Comparison of ENCODE assay signal across 8 cellular contexts in genomic region chr1:9910425-9911178, GRCh38. TPM values are rescaled to one million over a fixed set of nuclear protein-coding genes. Genes with fewer than 3 reads are reported as not detected.
DNase-seq lines count a peak whose midpoint lies in the region; ATAC-seq, FAIRE-seq and TF ChIP-seq lines count a peak whose summit lies in the region.

No MANE protein-coding gene starts in this region.

- ATAC-seq in GM18909 (IDR thresholded peaks at IDR 0.05; ENCODE audit: poor library complexity, unreplicated experiment) = peak; percentile 94
- peak; percentile 94 for ATAC-seq in HG03159 (IDR thresholded peaks at IDR 0.05; ENCODE audit: unreplicated experiment)

- H3K27me3 ChIP-seq in bronchial epithelial cell (ENCODE audit: control insufficient read depth, insufficient read depth, low read length) = no peaks in the 10 kb centered on the region

- H3K36me3 Mint-ChIP-seq in immature natural killer cell = peaks cover 0 to 2% (median 0%) of the 10 kb centered on the region in 3 donors

- H3K4me3 ChIP-seq in AG04449 (ENCODE audit: low read depth, low read length) (peak overlapping the region; percentile 67), WI38 (ENCODE audit: low read depth, low read length) (peak overlapping the region; percentile 63), bronchial epithelial cell (ENCODE audit: low read depth, low read length) (peak overlapping the region; percentile 53)

- POLR2A ChIA-PET in AG04449 (lab: Yijun Ruan, JAX) = interaction anchor here (0.6 to 1.2 kb wide), 3 partner anchors 22 to 113 kb away, joined by 3 to 5 read pairs (median 3); partner anchors contain the start of genes LZIC and NMNAT1

- H3K4me1 Mint-ChIP-seq in immature natural killer cell = peaks cover 34 to 53% of the 10 kb centered on the region in 2 donors

- H3K4me3 Mint-ChIP-seq in immature natural killer cell = peak overlapping the region; percentile 90 to 94 (median 93)

- TF ChIP-seq CTCF in AG04449 (IDR thresholded peaks at IDR 0.05; ENCODE audit: insufficient read depth, low read length, missing control alignments) (no peak), WI38 (IDR thresholded peaks at IDR 0.05; ENCODE audit: low read depth, low read length) (no peak), bronchial epithelial cell (IDR thresholded peaks at IDR 0.05; ENCODE audit: insufficient read depth, low read length, severe bottlenecking) (no peak)

- H3K36me3 ChIP-seq in bronchial epithelial cell (ENCODE audit: control insufficient read depth, insufficient read depth, low read length) = no peaks in the 10 kb centered on the region

- H3K9me3 Mint-ChIP-seq in immature natural killer cell = no peaks in the 10 kb centered on the region

- DNase-seq in AG04449 (ENCODE audit: low read depth, low spot score) (peak; percentile 89), NCI-H2227 (lab: John Stamatoyannopoulos, UW; ENCODE audit: unreplicated experiment) (peak; percentile 99), bronchial epithelial cell (ENCODE audit: low read depth) (peak; percentile 93), immature natural killer cell (peak; percentile 100), smooth muscle cell of the brain vasculature (ENCODE audit: low read depth, low spot score) (peak; percentile 99)

- H3K27me3 Mint-ChIP-seq in immature natural killer cell (ENCODE audit: low read depth in 3 of 3) = peaks cover 0 to 12% (median 5%) of the 10 kb centered on the region in 3 donors

- FAIRE-seq in bronchial epithelial cell (lab: Jason Lieb, UNC) = no peak

- peak overlapping the region; percentile 87 to 99 (median 96) for H3K27ac Mint-ChIP-seq in immature natural killer cell

- CTCF ChIA-PET in AG04449 (lab: Yijun Ruan, JAX) = no interaction called here

RNA-seq across cellular contexts. Expression of gene CTNNBIP1, which starts 0.5 kb away (rescaled TPM):
- 107 and 181 TPM in 2 replicates for total RNA-seq in bronchial epithelial cell
- 10 to 100 TPM; 41.0 to 51.5 (median 45.5) TPM for polyA plus RNA-seq in immature natural killer cell

RNA-seq across cellular contexts. Expression of gene LZIC, which starts 32.6 kb away (rescaled TPM):
- total RNA-seq in bronchial epithelial cell = 32.1 and 37.8 TPM in 2 replicates
- 10 to 100 TPM; 32.3 to 44.9 (median 36.2) TPM for polyA plus RNA-seq in immature natural killer cell

RNA-seq across cellular contexts. Expression of gene NMNAT1, which starts 32.7 kb away (rescaled TPM):
- 13.2 and 15.1 TPM in 2 replicates for total RNA-seq in bronchial epithelial cell
- polyA plus RNA-seq in immature natural killer cell = 1 to 10 TPM; 1.4 to 10.0 (median 7.1) TPM

Comparison
In these comparisons a context has a peak if more than half of its experiments do, and no peak if none do; other contexts are left out.
1. Peak in every context shown above with its lines: DNase-seq, ATAC-seq and H3K4me3 ChIP-seq.